Comparison of ENCODE assay signal across 15 cellular contexts in genomic region chr2:60899892-60900249, GRCh38. TPM values are rescaled to one million over a fixed set of nuclear protein-coding genes. Genes with fewer than 3 reads are reported as not detected.
DNase-seq lines count a peak whose midpoint lies in the region; ATAC-seq and TF ChIP-seq lines count a peak whose summit lies in the region.
"Had no signal": no experiment of that assay in that cellular context is flagged by ENCODE, and none has a peak within 500 bp of the region (broad histone marks: within the 10 kb centered on the region; RNA-seq: fewer than 3 reads in every experiment).

No MANE protein-coding gene starts in this region.

- no peaks in the 10 kb centered on the region for H3K27me3 ChIP-seq in GM23338 (ENCODE audit: insufficient read depth)
- H3K27me3 ChIP-seq: cardiac muscle cell, sigmoid colon had no signal

- H3K27ac Mint-ChIP-seq in activated naive CD8-positive, alpha-beta T cell, result peak overlapping the region; percentile 97
- H3K27ac Mint-ChIP-seq in GM23338, result no peak overlapping the region
- H3K27ac Mint-ChIP-seq: H9 had no signal

- no peaks in the 10 kb centered on the region for H4K20me1 ChIP-seq in GM23338 (replicated peaks; ENCODE audit: insufficient read depth)

- no peaks in the 10 kb centered on the region for H3K79me2 ChIP-seq in GM23338 (replicated peaks; ENCODE audit: insufficient read depth)

- H3K27me3 Mint-ChIP-seq in activated naive CD8-positive, alpha-beta T cell, result no peaks in the 10 kb centered on the region
- no peaks in the 10 kb centered on the region for H3K27me3 Mint-ChIP-seq in GM23338 (ENCODE audit: insufficient read depth, low read depth, poor library complexity)

- CTCF ChIA-PET in GM10248 (lab: Yijun Ruan, JAX), result interaction anchor here (1.3 to 1.9 kb wide), 4 partner anchors 13 to 103 kb away, joined by 3 to 4 read pairs (median 4); no protein-coding TSS in a partner anchor

- peak overlapping the region; percentile 79 for H3K4me3 Mint-ChIP-seq in activated naive CD8-positive, alpha-beta T cell
- H3K4me3 Mint-ChIP-seq in GM23338, result no peak overlapping the region
- H3K4me3 Mint-ChIP-seq: H9 had no signal

- H3K27ac ChIP-seq in GM23338 (ENCODE audit: low read depth), result no peak overlapping the region
- H3K27ac ChIP-seq: cardiac muscle cell, sigmoid colon had no signal

- no peaks in the 10 kb centered on the region for H3K4me1 ChIP-seq in GM23338 (ENCODE audit: insufficient read depth)
- H3K4me1 ChIP-seq: sigmoid colon had no signal

- peak; percentile 13 for DNase-seq in GM10248 (ENCODE audit: extremely low spot score)
- no peak for DNase-seq in GM23338 (ENCODE audit: low spot score)
- DNase-seq in LoVo (ENCODE audit: low spot score), result no peak
- no peak for DNase-seq in DMS 273 (lab: John Stamatoyannopoulos, UW; ENCODE audit: unreplicated experiment)
- no peak for DNase-seq in SHP77 treated with DMSO at 0.1 percent for 48 hours (lab: John Stamatoyannopoulos, UW)
- DNase-seq: H9, mesenchymal stem cell, NCI-H1092 treated with DMSO at 0.1 percent for 48 hours, NCI-H446, sigmoid colon had no signal

- no peak for TF ChIP-seq CTCF in GM10248 (IDR thresholded peaks at IDR 0.05; ENCODE audit: control extremely low read depth, extremely low read depth, low read depth, missing control alignments)
- no peak for TF ChIP-seq CTCF in GM23338 (conservative IDR thresholded peaks at IDR 0.05; ENCODE audit: low read depth in 2 of 2)

- H3K36me3 Mint-ChIP-seq in activated naive CD8-positive, alpha-beta T cell, result peaks cover 18% of the 10 kb centered on the region
- no peaks in the 10 kb centered on the region for H3K36me3 Mint-ChIP-seq in GM23338 (ENCODE audit: low read depth)

- no peaks in the 10 kb centered on the region for H3K9me3 Mint-ChIP-seq in activated naive CD8-positive, alpha-beta T cell (ENCODE audit: low read depth)
- no peaks in the 10 kb centered on the region for H3K9me3 Mint-ChIP-seq in GM23338
- H3K9me3 Mint-ChIP-seq: H9 had no signal

- peaks cover 37% of the 10 kb centered on the region for H3K4me1 Mint-ChIP-seq in activated naive CD8-positive, alpha-beta T cell (ENCODE audit: low read depth)
- H3K4me1 Mint-ChIP-seq in GM23338, result no peaks in the 10 kb centered on the region
- H3K4me1 Mint-ChIP-seq: H9 had no signal

- no peak overlapping the region for H3K4me3 ChIP-seq in GM23338
- H3K4me3 ChIP-seq: cardiac muscle cell, sigmoid colon had no signal

- no peaks in the 10 kb centered on the region for H3F3A ChIP-seq in GM23338 (replicated peaks; ENCODE audit: low read depth)

- POLR2A ChIA-PET in GM10248 (lab: Yijun Ruan, JAX), result no interaction called here

- ATAC-seq in GM18909 (IDR thresholded peaks at IDR 0.05; ENCODE audit: poor library complexity, unreplicated experiment) (peak; percentile 38), HG02885 (IDR thresholded peaks at IDR 0.05; ENCODE audit: poor library complexity, unreplicated experiment) (peak; percentile 48), GM23338 (no peak)
- ATAC-seq: HepG2 had no signal

- H3K9me2 ChIP-seq in GM23338 (ENCODE audit: insufficient read depth), result no peaks in the 10 kb centered on the region

- H3K4me2 ChIP-seq in GM23338, result no peak overlapping the region

- H3K36me3 ChIP-seq in GM23338 (ENCODE audit: insufficient read depth), result no peaks in the 10 kb centered on the region

- H2AFZ ChIP-seq in GM23338, result no peak overlapping the region

TF ChIP-seq in GM23338, 12 proteins besides CTCF, POLR2A, EP300 and RAD21:
- TF ChIP-seq NANOG (IDR thresholded peaks at IDR 0.05; ENCODE audit: borderline replicate concordance) (no peak), STAT1 (IDR thresholded peaks at IDR 0.05; ENCODE audit: unreplicated experiment) (no peak), POLR2AphosphoS5 (IDR thresholded peaks at IDR 0.05; ENCODE audit: low read depth) (no peak), ZNF114 (CRISPR knock-in tag; IDR thresholded peaks at IDR 0.05) (no peak), EZH2phosphoT487 (IDR thresholded peaks at IDR 0.05; ENCODE audit: unreplicated experiment) (no peak), ZNF331 (CRISPR knock-in tag; IDR thresholded peaks at IDR 0.05; ENCODE audit: low read depth) (no peak), ETS1 (IDR thresholded peaks at IDR 0.05) (no peak), ZNF462 (CRISPR knock-in tag; IDR thresholded peaks at IDR 0.05) (no peak), JUNB (IDR thresholded peaks at IDR 0.05; ENCODE audit: unreplicated experiment) (no peak)

RNA-seq across cellular contexts. Expression of gene REL, which starts 18.5 kb away (rescaled TPM):
- 6.1 and 8.0 TPM in 2 replicates for total RNA-seq in GM23338 (2014; rRNA removed; shearing (Covaris generic))
- polyA plus RNA-seq in GM23338 (2016; fragmentation: Nextera tagmentation; extraction: Ambion mirVana), result 3.3 and 4.1 TPM in 2 replicates
